Comparison of ENCODE assay signal across 8 cellular contexts in the genomic region with DNA sequence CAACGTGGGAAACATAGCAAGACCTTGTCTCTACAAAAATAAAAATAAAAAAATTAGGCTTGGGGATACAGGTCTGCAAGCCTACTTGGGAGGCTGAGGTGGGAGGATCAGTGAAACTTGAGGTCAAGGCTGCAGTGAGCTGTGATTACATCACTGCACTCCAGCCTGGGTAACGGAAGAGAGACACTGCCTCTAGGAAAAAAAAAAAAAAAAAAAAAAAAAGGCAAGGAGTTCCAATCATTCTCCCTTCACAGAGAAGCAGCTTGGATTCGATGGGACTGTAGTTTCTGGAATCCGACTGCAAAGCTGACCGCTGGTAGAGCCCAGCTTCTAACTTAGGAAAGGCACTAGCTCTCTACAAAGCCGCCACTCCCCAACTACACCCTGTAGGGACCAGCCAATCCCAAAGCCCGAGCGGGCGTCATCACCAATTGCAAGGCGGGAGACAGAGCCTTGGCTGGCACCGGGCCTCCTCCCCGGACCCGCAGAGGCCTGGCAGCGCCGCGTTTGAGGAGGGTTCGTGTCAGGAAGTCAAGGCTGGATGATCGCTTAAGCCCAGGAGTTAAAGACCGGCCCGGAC. TPM values are rescaled to one million over a fixed set of nuclear protein-coding genes. Genes with fewer than 3 reads are reported as not detected.
DNase-seq lines count a peak whose midpoint lies in the region; ATAC-seq and TF ChIP-seq lines count a peak whose summit lies in the region.

No MANE protein-coding gene starts in this region.

- intact Hi-C loops in PC-9 (cut with micrococcal nuclease; ENCODE audit: unreplicated experiment) = loop anchor here (1.0 to 2.0 kb wide), 3 partner anchors 10 to 55 kb away; no protein-coding TSS in a partner anchor
- intact Hi-C loops in esophagus squamous epithelium (cut with DNase I) = no loop called here

- no peaks in the 10 kb centered on the region for H3K36me3 ChIP-seq in PC-9 (ENCODE audit: low read depth)
- peaks cover 0 to 21% (median 0%) of the 10 kb centered on the region in 3 donors for H3K36me3 ChIP-seq in esophagus squamous epithelium

- DNase-seq in D341Med (ENCODE audit: low spot score) = peak; percentile 91
- peak; percentile 82 for DNase-seq in HuH-7.5 (ENCODE audit: low spot score)
- peak; percentile 85 to 91 for DNase-seq in PC-9
- DNase-seq in activated T-cell treated with anti-CD3 and anti-CD28 coated beads, Interleukin-2, amount 50 U/mL, for 72 hours = peak; percentile 90 to 94
- DNase-seq in esophagus squamous epithelium (lab: John Stamatoyannopoulos, UW) = peak; percentile 53
- peak; percentile 98 for DNase-seq in myocyte (ENCODE audit: low read depth)
- peak; percentile 71 to 91 for DNase-seq in stimulated activated effector memory CD8-positive, alpha-beta T cell treated with anti-CD3 and anti-CD28 coated beads, Interleukin-12 subunit alpha, Interleukin-12 subunit beta, amount 100 ng/mL, for 72 hours (ENCODE audit: low spot score in 2 of 2)

- H3K79me2 ChIP-seq in PC-9 (ENCODE audit: low read depth) = 0 out of 2 replicates have a peak, but pooled peaks cover 7% of the 10 kb centered on the region

- H3K27ac ChIP-seq in PC-9 = peak overlapping the region; percentile 49
- peak overlapping the region; percentile 93 to 99 (median 95) for H3K27ac ChIP-seq in esophagus squamous epithelium

- POLR2A ChIA-PET in PC-9 (lab: Charles Lee; ENCODE audit: unreplicated experiment) = interaction anchor here (0.5 to 1.7 kb wide), 16 partner anchors 9 to 822 kb away, joined by 3 to 69 read pairs (median 6); a partner anchor contains a TSS

- CTCF ChIA-PET in PC-9 (lab: Charles Lee) = interaction anchor here (0.5 to 3.2 kb wide), 5 partner anchors 29 to 515 kb away, joined by 3 to 24 read pairs (median 7); a partner anchor contains a TSS

- ATAC-seq in GM21528 (IDR thresholded peaks at IDR 0.05; ENCODE audit: low FRiP score, unreplicated experiment) = peak; percentile 66
- ATAC-seq in activated T-cell treated with anti-CD3 and anti-CD28 coated beads, Interleukin-2, amount 50 U/mL, for 72 hours (replicated peaks in 1 of 2) = peak; percentile 84
- ATAC-seq in stimulated activated effector memory CD8-positive, alpha-beta T cell treated with anti-CD3 and anti-CD28 coated beads, Interleukin-12 subunit alpha, Interleukin-12 subunit beta, amount 100 ng/mL, for 72 hours = peak; percentile 87

- peak overlapping the region; percentile 98 for H3K4me2 ChIP-seq in PC-9

- TSS peak; percentile 56 for BruUV-seq in PC-9 (replicated peaks; lab: Mats Ljungman, UMichigan)

- H3K4me3 ChIP-seq in PC-9 (peak overlapping the region; percentile 70), esophagus squamous epithelium (peak overlapping the region; percentile 60 to 77 (median 75))

- peak overlapping the region; percentile 99 to 100 for H3K4me3 Mint-ChIP-seq in activated T-cell treated with anti-CD3 and anti-CD28 coated beads, Interleukin-2, amount 50 U/mL, for 72 hours
- peak overlapping the region; percentile 94 for H3K4me3 Mint-ChIP-seq in stimulated activated effector memory CD8-positive, alpha-beta T cell treated with anti-CD3 and anti-CD28 coated beads, Interleukin-12 subunit alpha, Interleukin-12 subunit beta, amount 100 ng/mL, for 72 hours

- peaks cover 57% of the 10 kb centered on the region for H3K4me1 Mint-ChIP-seq in activated T-cell treated with anti-CD3 and anti-CD28 coated beads, Interleukin-2, amount 50 U/mL, for 72 hours (ENCODE audit: low read depth)
- H3K4me1 Mint-ChIP-seq in stimulated activated effector memory CD8-positive, alpha-beta T cell treated with anti-CD3 and anti-CD28 coated beads, Interleukin-12 subunit alpha, Interleukin-12 subunit beta, amount 100 ng/mL, for 72 hours = peaks cover 37% of the 10 kb centered on the region

- H3K9me2 ChIP-seq in PC-9 (ENCODE audit: insufficient read depth) = no peaks in the 10 kb centered on the region

- H3K9me3 ChIP-seq in PC-9 (ENCODE audit: insufficient read depth, low read depth) (no peaks in the 10 kb centered on the region), esophagus squamous epithelium (no peaks in the 10 kb centered on the region)

- H3K4me1 ChIP-seq in PC-9 (replicated peaks; ENCODE audit: insufficient read depth) (peaks cover 29% of the 10 kb centered on the region), esophagus squamous epithelium (peaks cover 21 to 65% (median 23%) of the 10 kb centered on the region in 3 donors)

- no peaks in the 10 kb centered on the region for H3K9me3 Mint-ChIP-seq in activated T-cell treated with anti-CD3 and anti-CD28 coated beads, Interleukin-2, amount 50 U/mL, for 72 hours
- H3K9me3 Mint-ChIP-seq in stimulated activated effector memory CD8-positive, alpha-beta T cell treated with anti-CD3 and anti-CD28 coated beads, Interleukin-12 subunit alpha, Interleukin-12 subunit beta, amount 100 ng/mL, for 72 hours = no peaks in the 10 kb centered on the region

- H3K27me3 ChIP-seq in PC-9 (ENCODE audit: insufficient read depth, low read depth) = no peaks in the 10 kb centered on the region
- no peaks in the 10 kb centered on the region for H3K27me3 ChIP-seq in esophagus squamous epithelium

- peak overlapping the region; percentile 100 for H3K27ac Mint-ChIP-seq in activated T-cell treated with anti-CD3 and anti-CD28 coated beads, Interleukin-2, amount 50 U/mL, for 72 hours
- peak overlapping the region; percentile 99 for H3K27ac Mint-ChIP-seq in stimulated activated effector memory CD8-positive, alpha-beta T cell treated with anti-CD3 and anti-CD28 coated beads, Interleukin-12 subunit alpha, Interleukin-12 subunit beta, amount 100 ng/mL, for 72 hours

- no peaks in the 10 kb centered on the region for H3K27me3 Mint-ChIP-seq in activated T-cell treated with anti-CD3 and anti-CD28 coated beads, Interleukin-2, amount 50 U/mL, for 72 hours (ENCODE audit: low read depth)

- TF ChIP-seq CTCF in PC-9 (conservative IDR thresholded peaks at IDR 0.05) = no peak
- TF ChIP-seq CTCF in esophagus squamous epithelium (IDR thresholded peaks at IDR 0.05) = no peak

- H4K20me1 ChIP-seq in PC-9 (ENCODE audit: insufficient read depth) = 0 out of 2 replicates have a peak, but pooled peaks cover 4% of the 10 kb centered on the region

- WGBS in esophagus squamous epithelium, 2 donors = 6 to 12% methylated on average over 6 to 13 of the region's 20 CpGs

- H2AFZ ChIP-seq in PC-9 = peak overlapping the region; percentile 94

- peaks cover 23 to 36% of the 10 kb centered on the region in 2 donors for H3K36me3 Mint-ChIP-seq in activated T-cell treated with anti-CD3 and anti-CD28 coated beads, Interleukin-2, amount 50 U/mL, for 72 hours (ENCODE audit: insufficient read depth in 2 of 2)
- H3K36me3 Mint-ChIP-seq in stimulated activated effector memory CD8-positive, alpha-beta T cell treated with anti-CD3 and anti-CD28 coated beads, Interleukin-12 subunit alpha, Interleukin-12 subunit beta, amount 100 ng/mL, for 72 hours = peaks cover 52% of the 10 kb centered on the region

- TF ChIP-seq POLR2A in esophagus squamous epithelium (IDR thresholded peaks at IDR 0.05) = peak in 2 of 4 donors; percentile 56 to 78

- H3F3A ChIP-seq in PC-9 (ENCODE audit: insufficient read depth, low read depth) = peaks cover 35% of the 10 kb centered on the region

RNA-seq across cellular contexts. Expression of a gene that starts 0.7 kb away (rescaled TPM):
- total RNA-seq in PC-9 (2021) (72.3 and 85.2 TPM in 2 replicates), esophagus squamous epithelium (10 to 100 TPM; 25.7 to 65.8 (median 43.5) TPM), myocyte (33.2 and 34.2 TPM in 2 replicates)
- total RNA-seq in activated T-cell treated with anti-CD3 and anti-CD28 coated beads, Interleukin-2, amount 50 U/mL, for 72 hours = 100 to 1,000 TPM; 306 to 397 TPM
- 60.0 TPM for polyA plus RNA-seq in myocyte (2012)

RNA-seq across cellular contexts. Expression of a gene that starts 27.8 kb away (rescaled TPM):
- 113 and 114 TPM in 2 replicates for total RNA-seq in PC-9 (2021)
- total RNA-seq in activated T-cell treated with anti-CD3 and anti-CD28 coated beads, Interleukin-2, amount 50 U/mL, for 72 hours = 10 to 100 TPM in 1 of 2 donors, 1 to 10 TPM in 1; 4.6 to 10.2 TPM
- total RNA-seq in esophagus squamous epithelium = 10 to 100 TPM; 55.9 to 95.7 (median 65.0) TPM
- total RNA-seq in myocyte = 29.9 and 35.9 TPM in 2 replicates
- polyA plus RNA-seq in myocyte (2012) = 8.7 TPM

RNA-seq across cellular contexts. Expression of a gene that starts 34.5 kb away (rescaled TPM):
- total RNA-seq in PC-9 (2021) (20.4 and 24.1 TPM in 2 replicates), esophagus squamous epithelium (10 to 100 TPM; 20.4 to 38.0 (median 26.5) TPM), myocyte (34.8 and 60.8 TPM in 2 replicates)
- total RNA-seq in activated T-cell treated with anti-CD3 and anti-CD28 coated beads, Interleukin-2, amount 50 U/mL, for 72 hours = 10 to 100 TPM in 1 of 2 donors, 1 to 10 TPM in 1; 8.8 to 12.8 TPM
- 44.5 TPM for polyA plus RNA-seq in myocyte (2012)

RNA-seq across cellular contexts. Expression of a gene that starts 37.4 kb away (rescaled TPM):
- 122 and 130 TPM in 2 replicates for total RNA-seq in PC-9 (2021)
- total RNA-seq in activated T-cell treated with anti-CD3 and anti-CD28 coated beads, Interleukin-2, amount 50 U/mL, for 72 hours = 10 to 100 TPM; 83.8 to 91.6 TPM
- total RNA-seq in esophagus squamous epithelium = 100 to 1,000 TPM in 3 of 4 donors, 10 to 100 TPM in 1; 95.3 to 171 (median 119) TPM
- 163 and 175 TPM in 2 replicates for total RNA-seq in myocyte
- 70.9 TPM for polyA plus RNA-seq in myocyte (2012)

RNA-seq across cellular contexts. Expression of a gene that starts 43.7 kb away (rescaled TPM):
- 71.5 and 90.4 TPM in 2 replicates for total RNA-seq in PC-9 (2021)
- total RNA-seq in activated T-cell treated with anti-CD3 and anti-CD28 coated beads, Interleukin-2, amount 50 U/mL, for 72 hours = 10 to 100 TPM in 1 of 2 donors, 1 to 10 TPM in 1; 8.1 to 16.1 TPM
- total RNA-seq in esophagus squamous epithelium = 10 to 100 TPM in 2 of 4 donors, 1 to 10 TPM in 2; 2.4 to 24.8 (median 12.5) TPM
- total RNA-seq in myocyte = 9.9 and 11.3 TPM in 2 replicates
- 11.9 TPM for polyA plus RNA-seq in myocyte (2012)

Comparison
In these comparisons a context has a peak if more than half of its experiments do, and no peak if none do; other contexts are left out.
1. Peak in every context shown above with its lines: DNase-seq, ATAC-seq, H3K4me3 ChIP-seq and H3K27ac ChIP-seq.